Comparison of ENCODE assay signal across 28 cellular contexts in genomic region chr1:98897479-98897878, GRCh38.
"Had no signal": no experiment of that assay in that cellular context is flagged by ENCODE, and none has a peak within 500 bp of the region (broad histone marks: within the 10 kb centered on the region; RNA-seq: fewer than 3 reads in every experiment).

No MANE protein-coding gene starts in this region.

- H3K36me3 ChIP-seq: breast epithelium, MG63, Peyer's patch had no signal

- ATAC-seq: activated T-helper 17 cell treated with anti-CD3 and anti-CD28 coated beads, Interleukin-2, amount 50 U/mL, for 72 hours; HepG2 had no signal

- H3K27ac ChIP-seq: breast epithelium, Peyer's patch, RWPE1 had no signal

- H3K4me3 ChIP-seq: breast epithelium, MG63, Peyer's patch had no signal

- H3K27me3 Mint-ChIP-seq: activated B cell treated with CpG ODN at 0.5 μM for 24 hours; activated CD4-positive, alpha-beta T cell treated with anti-CD3 and anti-CD28 coated beads, Interleukin-2, amount 10 ng/mL, durations not matched to agents 24 days and 14 days; activated naive CD8-positive, alpha-beta T cell; activated T-helper 17 cell treated with anti-CD3 and anti-CD28 coated beads, Interleukin-2, amount 50 U/mL, for 72 hours had no signal

- H3K9me3 ChIP-seq: breast epithelium, MG63, Peyer's patch had no signal

- H3K4me1 ChIP-seq: breast epithelium, Peyer's patch had no signal

- H3K4me1 Mint-ChIP-seq: activated B cell treated with CpG ODN at 0.5 μM for 24 hours; activated CD4-positive, alpha-beta T cell treated with anti-CD3 and anti-CD28 coated beads, Interleukin-2, amount 10 ng/mL, durations not matched to agents 24 days and 14 days; activated T-helper 17 cell treated with anti-CD3 and anti-CD28 coated beads, Interleukin-2, amount 50 U/mL, for 72 hours had no signal

- H3K27ac Mint-ChIP-seq: activated B cell treated with CpG ODN at 0.5 μM for 24 hours; activated CD4-positive, alpha-beta T cell treated with anti-CD3 and anti-CD28 coated beads, Interleukin-2, amount 10 ng/mL, durations not matched to agents 24 days and 14 days; activated naive CD4-positive, alpha-beta T cell treated with anti-CD3 and anti-CD28 coated beads for 36 hours; activated naive CD8-positive, alpha-beta T cell; activated T-helper 17 cell treated with anti-CD3 and anti-CD28 coated beads, Interleukin-2, amount 50 U/mL, for 72 hours had no signal

- H3K27me3 ChIP-seq: breast epithelium, MG63, Peyer's patch had no signal

- DNase-seq: activated B cell treated with CpG ODN at 0.5 μM for 24 hours; activated CD4-positive, alpha-beta T cell treated with anti-CD3 and anti-CD28 coated beads for 1 hour; activated CD4-positive, alpha-beta T cell treated with anti-CD3 and anti-CD28 coated beads, Interleukin-2, amount 10 ng/mL, durations not matched to agents 24 days and 14 days; activated CD4-positive, alpha-beta T cell treated with anti-CD3 and anti-CD28 coated beads, Interleukin-2, amount 50 U/mL, for 48 hours; activated gamma-delta T cell; activated naive CD4-positive, alpha-beta T cell treated with anti-CD3 and anti-CD28 coated beads for 36 hours; activated T-cell treated with anti-CD3 and anti-CD28 coated beads for 4 hours; activated T-cell treated with anti-CD3 and anti-CD28 coated beads, Interleukin-2, amount 50 U/mL, for 48 hours; aorta; central memory CD4-positive, alpha-beta T cell; MG63; MV-4-11; NCI-H1092 treated with DMSO at 0.1 percent for 48 hours; NCI-H1694; NCI-H2029 treated with DMSO at 0.1 percent for 48 hours; NCI-H446; NCI-H524; NCI-H774; NK-92 treated with Interleukin-12 subunit alpha and Interleukin-12 subunit beta, amount 100 ng/mL, for 24 hours; Peyer's patch; Right ventricle myocardium superior; T-helper 2 cell; T1000 had no signal

- H3K4me3 Mint-ChIP-seq: activated B cell treated with CpG ODN at 0.5 μM for 24 hours; activated CD4-positive, alpha-beta T cell treated with anti-CD3 and anti-CD28 coated beads, Interleukin-2, amount 10 ng/mL, durations not matched to agents 24 days and 14 days; activated naive CD4-positive, alpha-beta T cell treated with anti-CD3 and anti-CD28 coated beads for 36 hours; activated naive CD8-positive, alpha-beta T cell; activated T-helper 17 cell treated with anti-CD3 and anti-CD28 coated beads, Interleukin-2, amount 50 U/mL, for 72 hours had no signal
